In the genomic region with DNA sequence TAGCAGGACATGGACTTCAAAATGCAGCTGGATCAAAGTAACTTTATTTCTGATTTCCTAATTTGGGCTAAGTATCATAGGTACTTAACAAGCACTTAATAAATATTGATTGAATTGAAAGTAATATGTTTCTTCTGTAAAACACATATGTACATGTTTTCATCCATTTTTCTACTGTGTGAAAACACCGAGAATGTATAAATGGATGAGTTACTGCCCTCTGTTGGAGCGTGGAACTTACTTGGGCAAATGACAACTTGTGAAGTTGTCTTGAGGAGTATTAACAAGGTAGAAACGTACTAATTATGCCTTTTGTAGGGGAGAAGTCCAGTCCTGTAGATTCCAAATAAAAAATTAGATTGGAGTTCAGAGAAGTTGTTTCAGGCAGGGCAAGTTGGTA, we compare ENCODE assay signal across 12 cellular contexts.
DNase-seq lines count a peak whose midpoint lies in the region; ATAC-seq, FAIRE-seq and TF ChIP-seq lines count a peak whose summit lies in the region.
"Had no signal": no experiment of that assay in that cellular context is flagged by ENCODE, and none has a peak within 500 bp of the region (broad histone marks: within the 10 kb centered on the region; RNA-seq: fewer than 3 reads in every experiment).

No MANE protein-coding gene starts in this region.

- FAIRE-seq in GM19239 (lab: Jason Lieb, UNC) = no peak

- H3K4me3 ChIP-seq in astrocyte of the cerebellum (ENCODE audit: low read depth, low read length) (no peak overlapping the region), fibroblast of villous mesenchyme (ENCODE audit: low read depth, low read length) (no peak overlapping the region)
- H3K4me3 ChIP-seq: adrenal gland, uterus had no signal

- DNase-seq in HCEC 1CT (peak; percentile 13), astrocyte of the cerebellum (ENCODE audit: low read depth) (no peak), fibroblast of villous mesenchyme (ENCODE audit: low read depth) (peak; percentile 12), GM19239 (ENCODE audit: insufficient read length, low spot score) (no peak), GM19238 (ENCODE audit: insufficient read length, low spot score) (no peak)
- DNase-seq in stimulated activated CD4-positive, alpha-beta T cell treated with anti-CD3 and anti-CD28 coated beads, Interleukin-15, amount 100 ng/mL, for 24 hours = no peak
- DNase-seq: adrenal gland, IMR-90, NCI-H1930, uterus had no signal

- ATAC-seq in HG03460 (IDR thresholded peaks at IDR 0.05; ENCODE audit: unreplicated experiment) = no peak

- in situ Hi-C loops in astrocyte of the cerebellum (cut with HindIII; ENCODE audit: low sequenced_read_pairs) = no loop called here

- H3K27ac ChIP-seq in 22Rv1 = no peak overlapping the region
- H3K27ac ChIP-seq: adrenal gland, uterus had no signal

- 0 out of 2 replicates have a peak, but pooled peaks have one; percentile 11 for TF ChIP-seq CTCF in 22Rv1 (IDR thresholded peaks at IDR 0.05)
- TF ChIP-seq CTCF in astrocyte of the cerebellum (IDR thresholded peaks at IDR 0.05; ENCODE audit: low read depth, low read length, missing control alignments) = peak; percentile 40
- TF ChIP-seq CTCF in fibroblast of villous mesenchyme (IDR thresholded peaks at IDR 0.05; ENCODE audit: insufficient read depth, low read depth, low read length) = no peak

Comparison
In these comparisons a context has a peak if more than half of its experiments do, and no peak if none do; other contexts are left out.
1. DNase-seq: peak in HCEC 1CT (single experiment) and fibroblast of villous mesenchyme (single experiment); none in astrocyte of the cerebellum (single experiment), GM19239 (single experiment), GM19238 (single experiment) and stimulated activated CD4-positive, alpha-beta T cell treated with anti-CD3 and anti-CD28 coated beads, Interleukin-15, amount 100 ng/mL, for 24 hours (single experiment).